ENCODE assay signal across 8 cellular contexts in genomic region chr13:77696863-77697207, GRCh38. TPM values are rescaled to one million over a fixed set of nuclear protein-coding genes. Genes with fewer than 3 reads are reported as not detected.
DNase-seq lines count a peak whose midpoint lies in the region; ATAC-seq and TF ChIP-seq lines count a peak whose summit lies in the region.

No MANE protein-coding gene starts in this region.

- no peak overlapping the region for H3K27ac Mint-ChIP-seq in activated naive CD8-positive, alpha-beta T cell treated with anti-CD3 and anti-CD28 coated beads, Interleukin-2, amount 50 U/mL, for 24 hours

- no peaks in the 10 kb centered on the region for H3K36me3 ChIP-seq in lower lobe of right lung
- H3K36me3 ChIP-seq in upper lobe of left lung: no peaks in the 10 kb centered on the region

- TF ChIP-seq CTCF in lower lobe of right lung (IDR thresholded peaks at IDR 0.05) (no peak), upper lobe of left lung (IDR thresholded peaks at IDR 0.05) (no peak)

- H3K36me3 Mint-ChIP-seq in activated naive CD8-positive, alpha-beta T cell treated with anti-CD3 and anti-CD28 coated beads, Interleukin-2, amount 50 U/mL, for 24 hours (ENCODE audit: low read depth): peaks cover 3% of the 10 kb centered on the region

- H3K9me3 ChIP-seq in lower lobe of right lung: no peaks in the 10 kb centered on the region
- H3K9me3 ChIP-seq in upper lobe of left lung: no peaks in the 10 kb centered on the region

- H3K27ac ChIP-seq in lower lobe of right lung (peak overlapping the region; percentile 61), upper lobe of left lung (peak overlapping the region; percentile 48 to 84 (median 66))

- H3K4me1 Mint-ChIP-seq in activated naive CD8-positive, alpha-beta T cell treated with anti-CD3 and anti-CD28 coated beads, Interleukin-2, amount 50 U/mL, for 24 hours: peaks cover 37% of the 10 kb centered on the region

- ATAC-seq in HG03039 (IDR thresholded peaks at IDR 0.05; ENCODE audit: unreplicated experiment) (peak; percentile 0), lower lobe of right lung (peak; percentile 17 to 18), upper lobe of left lung (ENCODE audit: low FRiP score in 2 of 2) (peak; percentile 11 to 34)
- ATAC-seq in activated naive CD8-positive, alpha-beta T cell treated with anti-CD3 and anti-CD28 coated beads, Interleukin-2, amount 50 U/mL, for 24 hours: no peak

- peaks cover 2% of the 10 kb centered on the region for H3K27me3 Mint-ChIP-seq in activated naive CD8-positive, alpha-beta T cell treated with anti-CD3 and anti-CD28 coated beads, Interleukin-2, amount 50 U/mL, for 24 hours

- H3K4me3 Mint-ChIP-seq in activated naive CD8-positive, alpha-beta T cell treated with anti-CD3 and anti-CD28 coated beads, Interleukin-2, amount 50 U/mL, for 24 hours: peak overlapping the region; percentile 75

- no peaks in the 10 kb centered on the region for H3K27me3 ChIP-seq in lower lobe of right lung (ENCODE audit: low read depth)
- H3K27me3 ChIP-seq in upper lobe of left lung: no peaks in the 10 kb centered on the region

- peak; percentile 32 for DNase-seq in NCI-H2171 treated with DMSO at 0.1 percent for 48 hours (lab: John Stamatoyannopoulos, UW)
- DNase-seq in NCI-H2171 (lab: John Stamatoyannopoulos, UW): no peak
- no peak for DNase-seq in activated naive CD8-positive, alpha-beta T cell treated with anti-CD3 and anti-CD28 coated beads, Interleukin-2, amount 50 U/mL, for 24 hours
- no peak for DNase-seq in lower lobe of right lung
- DNase-seq in upper lobe of left lung: no peak
- DNase-seq in HuH-7 (ENCODE audit: low spot score): no peak
- no peak for DNase-seq in SKM-1 (lab: John Stamatoyannopoulos, UW; ENCODE audit: unreplicated experiment)

- 39 to 41% methylated on average over 3 of the region's 3 CpGs for WGBS in upper lobe of left lung, 2 donors

- H3K4me3 ChIP-seq in lower lobe of right lung (peak overlapping the region; percentile 71), upper lobe of left lung (peak overlapping the region in 3 of 4 donors; percentile 71 to 93 (median 79))

- no peak for TF ChIP-seq POLR2A in upper lobe of left lung (IDR thresholded peaks at IDR 0.05)

- TF ChIP-seq EP300 in upper lobe of left lung (IDR thresholded peaks at IDR 0.05): no peak

- H3K4me1 ChIP-seq in lower lobe of right lung: peaks cover 27% of the 10 kb centered on the region
- H3K4me1 ChIP-seq in upper lobe of left lung: peaks cover 0 to 27% (median 10%) of the 10 kb centered on the region in 4 donors

- intact Hi-C loops in lower lobe of right lung (cut with DNase I): no loop called here

- no peaks in the 10 kb centered on the region for H3K9me3 Mint-ChIP-seq in activated naive CD8-positive, alpha-beta T cell treated with anti-CD3 and anti-CD28 coated beads, Interleukin-2, amount 50 U/mL, for 24 hours

RNA-seq across cellular contexts. Expression of gene SLAIN1, which starts 0.7 kb away (rescaled TPM):
- 16.4 TPM for total RNA-seq in lower lobe of right lung
- 10 to 100 TPM; 10.6 to 35.6 (median 21.4) TPM for total RNA-seq in upper lobe of left lung
